8 cellular contexts compared by ENCODE assay signal in the genomic region with DNA sequence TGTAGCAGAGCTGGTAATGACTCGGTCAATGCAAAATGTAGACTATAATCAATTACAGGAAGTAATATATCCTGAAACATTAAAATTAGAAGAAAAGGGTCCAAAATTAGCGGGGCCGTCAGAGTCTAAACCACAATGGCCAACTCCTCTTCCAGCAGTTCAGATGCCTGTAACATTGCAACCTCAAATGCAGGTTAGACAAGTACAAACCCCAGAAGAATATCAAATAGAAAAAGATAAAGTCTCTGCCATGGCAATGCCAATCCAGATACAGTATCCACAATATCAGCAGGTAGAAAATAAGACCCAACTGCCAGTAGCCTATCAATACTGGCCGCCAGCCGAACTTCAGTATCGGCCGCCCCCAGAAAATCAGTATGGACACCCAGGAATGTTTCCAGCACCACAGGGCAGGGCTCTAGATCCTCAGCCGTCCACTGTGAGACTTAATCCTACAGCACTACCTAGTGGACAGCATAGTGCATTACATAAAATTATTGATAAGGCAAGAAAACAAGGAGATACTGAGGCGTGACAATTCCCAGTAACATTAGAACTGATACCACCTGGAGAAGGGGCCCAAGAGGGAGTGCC.
DNase-seq lines count a peak whose midpoint lies in the region; TF ChIP-seq lines count a peak whose summit lies in the region.

No MANE protein-coding gene starts in this region.

- H3K4me2 ChIP-seq in Karpas-422 (ENCODE audit: low read depth, low read length, poor library complexity, severe bottlenecking) = no peak overlapping the region

- H3K27me3 Mint-ChIP-seq in activated CD4-positive, alpha-beta T cell treated with anti-CD3 and anti-CD28 coated beads, Interleukin-2, amount 10 ng/mL, durations not matched to agents 7 days and 5 days = peaks cover 66% of the 10 kb centered on the region

- WGBS in esophagus squamous epithelium, 2 donors = 45 to 55% methylated on average over 8 to 9 of the region's 9 CpGs

- no peaks in the 10 kb centered on the region for H4K20me1 ChIP-seq in Karpas-422 (ENCODE audit: insufficient read depth, low read depth, low read length)

- no peak overlapping the region for H2AFZ ChIP-seq in Karpas-422 (ENCODE audit: low read length)

- no peak overlapping the region for H3K9ac ChIP-seq in Karpas-422 (ENCODE audit: low read length)

- no peaks in the 10 kb centered on the region for H3K9me3 ChIP-seq in Karpas-422 (ENCODE audit: low read length)
- H3K9me3 ChIP-seq in esophagus squamous epithelium = no peaks in the 10 kb centered on the region
- H3K9me3 ChIP-seq in effector memory CD4-positive, alpha-beta T cell (ENCODE audit: control insufficient read depth, low read length) = no peaks in the 10 kb centered on the region

- no peak overlapping the region for H3K27ac ChIP-seq in Karpas-422 (ENCODE audit: low read length)
- no peak overlapping the region for H3K27ac ChIP-seq in esophagus squamous epithelium
- H3K27ac ChIP-seq in effector memory CD4-positive, alpha-beta T cell (ENCODE audit: insufficient read depth, low read length, poor library complexity, severe bottlenecking) = no peak overlapping the region

- H3K4me3 Mint-ChIP-seq in activated CD4-positive, alpha-beta T cell treated with anti-CD3 and anti-CD28 coated beads, Interleukin-2, amount 10 ng/mL, durations not matched to agents 7 days and 5 days = no peak overlapping the region

- H3K27ac Mint-ChIP-seq in activated CD4-positive, alpha-beta T cell treated with anti-CD3 and anti-CD28 coated beads, Interleukin-2, amount 10 ng/mL, durations not matched to agents 7 days and 5 days = no peak overlapping the region

- TF ChIP-seq POLR2A in esophagus squamous epithelium (IDR thresholded peaks at IDR 0.05) = no peak

- peak; percentile 15 to 60 (median 46) for TF ChIP-seq CTCF in esophagus squamous epithelium (IDR thresholded peaks at IDR 0.05)

- no peaks in the 10 kb centered on the region for H3K9me2 ChIP-seq in Karpas-422 (replicated peaks; ENCODE audit: insufficient read depth, low read length)

- POLR2A ChIA-PET in activated CD4-positive, alpha-beta T cell treated with anti-CD3 and anti-CD28 coated beads, Interleukin-2, amount 10 ng/mL, durations not matched to agents 7 days and 5 days (lab: Charles Lee) = no interaction called here

- DNase-seq in activated CD4-positive, alpha-beta T cell treated with anti-CD3 and anti-CD28 coated beads, Interleukin-2, amount 10 ng/mL, durations not matched to agents 7 days and 5 days = peak; percentile 7
- DNase-seq in activated CD4-positive, alpha-beta T cell treated with anti-CD3 and anti-CD28 coated beads, Interleukin-2, amount 50 U/mL, for 4 hours = no peak
- peak; percentile 70 for DNase-seq in Karpas-422
- peak; percentile 45 for DNase-seq in SK-N-DZ (ENCODE audit: low spot score)
- DNase-seq in esophagus squamous epithelium (lab: John Stamatoyannopoulos, UW) = no peak
- peak; percentile 25 for DNase-seq in pons (ENCODE audit: low spot score)
- no peak for DNase-seq in effector memory CD4-positive, alpha-beta T cell
- DNase-seq in HuH-7.5 (ENCODE audit: low spot score) = no peak

- intact Hi-C loops in esophagus squamous epithelium (cut with DNase I) = no loop called here

- CTCF ChIA-PET in activated CD4-positive, alpha-beta T cell treated with anti-CD3 and anti-CD28 coated beads, Interleukin-2, amount 10 ng/mL, durations not matched to agents 7 days and 5 days (lab: Charles Lee) = interaction anchor here (0.6 to 1.6 kb wide), 2 partner anchors 10 to 189 kb away, joined by 3 to 5 read pairs; no protein-coding TSS in a partner anchor

- peaks cover 20% of the 10 kb centered on the region for H3K4me1 Mint-ChIP-seq in activated CD4-positive, alpha-beta T cell treated with anti-CD3 and anti-CD28 coated beads, Interleukin-2, amount 10 ng/mL, durations not matched to agents 7 days and 5 days

- H3K36me3 Mint-ChIP-seq in activated CD4-positive, alpha-beta T cell treated with anti-CD3 and anti-CD28 coated beads, Interleukin-2, amount 10 ng/mL, durations not matched to agents 7 days and 5 days (ENCODE audit: low read depth) = no peaks in the 10 kb centered on the region

- H3K4me1 ChIP-seq in Karpas-422 (ENCODE audit: low read length) (peaks cover 7% of the 10 kb centered on the region; the same call in 1 of the 2 replicates), esophagus squamous epithelium (peaks cover 0 to 6% (median 0%) of the 10 kb centered on the region in 3 donors)
- no peaks in the 10 kb centered on the region for H3K4me1 ChIP-seq in effector memory CD4-positive, alpha-beta T cell (ENCODE audit: control insufficient read depth, insufficient read depth, low read length, poor library complexity, severe bottlenecking)

- H3K27me3 ChIP-seq in Karpas-422 (ENCODE audit: low read length) (no peaks in the 10 kb centered on the region), esophagus squamous epithelium (peaks cover 0 to 93% (median 0%) of the 10 kb centered on the region in 4 donors)
- no peaks in the 10 kb centered on the region for H3K27me3 ChIP-seq in effector memory CD4-positive, alpha-beta T cell (replicated peaks; ENCODE audit: control insufficient read depth, insufficient read depth, low read length, poor library complexity, severe bottlenecking)

- H3K36me3 ChIP-seq in Karpas-422 (ENCODE audit: insufficient read depth, low read length) (no peaks in the 10 kb centered on the region), esophagus squamous epithelium (no peaks in the 10 kb centered on the region)
- no peaks in the 10 kb centered on the region for H3K36me3 ChIP-seq in effector memory CD4-positive, alpha-beta T cell (ENCODE audit: control insufficient read depth, insufficient read depth, low read length)

- H3K9me3 Mint-ChIP-seq in activated CD4-positive, alpha-beta T cell treated with anti-CD3 and anti-CD28 coated beads, Interleukin-2, amount 10 ng/mL, durations not matched to agents 7 days and 5 days = no peaks in the 10 kb centered on the region

- no peak overlapping the region for H3K4me3 ChIP-seq in Karpas-422 (ENCODE audit: low read length)
- H3K4me3 ChIP-seq in esophagus squamous epithelium = no peak overlapping the region
- H3K4me3 ChIP-seq in effector memory CD4-positive, alpha-beta T cell (ENCODE audit: insufficient read depth, low read depth, low read length, poor library complexity, severe bottlenecking) = no peak overlapping the region

- no peaks in the 10 kb centered on the region for H3K79me2 ChIP-seq in Karpas-422 (ENCODE audit: low read length)

Comparison
In these comparisons a context has a peak if more than half of its experiments do, and no peak if none do; other contexts are left out.
1. DNase-seq: peak in activated CD4-positive, alpha-beta T cell treated with anti-CD3 and anti-CD28 coated beads, Interleukin-2, amount 10 ng/mL, durations not matched to agents 7 days and 5 days (single experiment), Karpas-422 (single experiment), SK-N-DZ (single experiment) and pons (single experiment); none in activated CD4-positive, alpha-beta T cell treated with anti-CD3 and anti-CD28 coated beads, Interleukin-2, amount 50 U/mL, for 4 hours (0 of 2), esophagus squamous epithelium (single experiment), effector memory CD4-positive, alpha-beta T cell (0 of 3) and HuH-7.5 (single experiment).